In genomic region chr16:56932588-56933265, GRCh38 we compare ENCODE assay signal across 8 cellular contexts. TPM values are rescaled to one million over a fixed set of nuclear protein-coding genes. Genes with fewer than 3 reads are reported as not detected.
DNase-seq lines count a peak whose midpoint lies in the region; ATAC-seq, FAIRE-seq and TF ChIP-seq lines count a peak whose summit lies in the region.

No MANE protein-coding gene starts in this region.

- intact Hi-C loops in OCI-LY7 (cut with micrococcal nuclease; ENCODE audit: unreplicated experiment): loop anchor here (1.0 kb wide), 1 partner anchor 65 kb away; no protein-coding TSS in a partner anchor
- intact Hi-C loops in upper lobe of right lung (cut with DNase I): no loop called here

- FAIRE-seq in D721Med (lab: Jason Lieb, UNC): no peak

- no peak overlapping the region for H2AFZ ChIP-seq in OCI-LY7 (ENCODE audit: low read length)

- H3K27me3 ChIP-seq in GM06990 (replicated peaks; ENCODE audit: control insufficient read depth, insufficient read depth, low read length) (no peaks in the 10 kb centered on the region), upper lobe of right lung (no peaks in the 10 kb centered on the region)

- peak overlapping the region; percentile 84 for H3K4me3 ChIP-seq in GM06990 (replicated peaks; ENCODE audit: low read depth, low read length)
- peak overlapping the region; percentile 95 for H3K4me3 ChIP-seq in OCI-LY7 (ENCODE audit: low read depth, low read length, poor library complexity, severe bottlenecking)
- H3K4me3 ChIP-seq in fibroblast of villous mesenchyme (ENCODE audit: low read depth, low read length): peak overlapping the region; percentile 100
- H3K4me3 ChIP-seq in upper lobe of right lung: peak overlapping the region; percentile 84

- no peaks in the 10 kb centered on the region for H3K9me3 Mint-ChIP-seq in natural killer cell treated with Interleukin-12 subunit alpha and Interleukin-12 subunit beta and Interleukin-15 and Interleukin-18, amount 100 ng/mL, for 72 hours

- H3K27ac ChIP-seq in OCI-LY7 (ENCODE audit: low read depth, low read length, poor library complexity, severe bottlenecking) (peak overlapping the region; percentile 94), upper lobe of right lung (peak overlapping the region; percentile 99)

- H3K4me1 Mint-ChIP-seq in natural killer cell treated with Interleukin-12 subunit alpha and Interleukin-12 subunit beta and Interleukin-15 and Interleukin-18, amount 100 ng/mL, for 72 hours (ENCODE audit: low read depth in 2 of 2): peaks cover 37 to 53% of the 10 kb centered on the region in 2 donors

- H3K9me3 ChIP-seq in OCI-LY7 (ENCODE audit: low read length): no peaks in the 10 kb centered on the region
- no peaks in the 10 kb centered on the region for H3K9me3 ChIP-seq in upper lobe of right lung

- no TSS peak for BruUV-seq in OCI-LY7 (replicated peaks; lab: Mats Ljungman, UMichigan)

- H3K27ac Mint-ChIP-seq in natural killer cell treated with Interleukin-12 subunit alpha and Interleukin-12 subunit beta and Interleukin-15 and Interleukin-18, amount 100 ng/mL, for 72 hours: peak overlapping the region; percentile 98 to 99

- no peaks in the 10 kb centered on the region for H3K9me2 ChIP-seq in OCI-LY7 (ENCODE audit: insufficient read depth, low read length)

- H3K4me1 ChIP-seq in OCI-LY7 (ENCODE audit: insufficient read depth, low read length, poor library complexity, severe bottlenecking): peaks cover 66% of the 10 kb centered on the region
- H3K4me1 ChIP-seq in upper lobe of right lung: peaks cover 46% of the 10 kb centered on the region

- DNase-seq in GM06990 (ENCODE audit: extremely low read depth, insufficient read length) (peak; percentile 72), OCI-LY7 (ENCODE audit: low spot score) (peak; percentile 66), fibroblast of villous mesenchyme (ENCODE audit: low read depth) (peak; percentile 88), upper lobe of right lung (peak; percentile 93), D721Med (ENCODE audit: insufficient read length, low spot score) (no peak)
- DNase-seq in activated gamma-delta T cell treated with anti-CD3 and anti-CD28 coated beads, Interleukin-2, amount 50 U/mL, for 16 hours (ENCODE audit: low read depth): peak; percentile 11
- peak; percentile 77 for DNase-seq in natural killer cell treated with Interleukin-12 subunit alpha and Interleukin-12 subunit beta and Interleukin-15 and Interleukin-18, amount 100 ng/mL, for 72 hours (ENCODE audit: low spot score)

- peak overlapping the region; percentile 82 for H3K4me2 ChIP-seq in OCI-LY7 (ENCODE audit: low read length)

- peak overlapping the region; percentile 95 for H3K4me3 Mint-ChIP-seq in natural killer cell treated with Interleukin-12 subunit alpha and Interleukin-12 subunit beta and Interleukin-15 and Interleukin-18, amount 100 ng/mL, for 72 hours

- ATAC-seq in HG03175 (IDR thresholded peaks at IDR 0.05; ENCODE audit: unreplicated experiment): peak; percentile 12
- peak; percentile 44 to 50 for ATAC-seq in natural killer cell treated with Interleukin-12 subunit alpha and Interleukin-12 subunit beta and Interleukin-15 and Interleukin-18, amount 100 ng/mL, for 72 hours
- ATAC-seq in upper lobe of right lung: peak; percentile 80

- peaks cover 58% of the 10 kb centered on the region for H3K79me2 ChIP-seq in OCI-LY7 (ENCODE audit: insufficient read depth, low read depth, low read length)

- CTCF ChIA-PET in OCI-LY7 (lab: Charles Lee; ENCODE audit: unreplicated experiment): interaction anchor here (0.8 kb wide), 1 partner anchor 20 kb away, joined by 3 read pairs; no protein-coding TSS in a partner anchor

- TF ChIP-seq CTCF in GM06990 (IDR thresholded peaks at IDR 0.05; ENCODE audit: insufficient read depth, low read length, poor library complexity, severe bottlenecking): no peak
- no peak for TF ChIP-seq CTCF in OCI-LY7 (conservative IDR thresholded peaks at IDR 0.05; ENCODE audit: low read length)
- no peak for TF ChIP-seq CTCF in fibroblast of villous mesenchyme (IDR thresholded peaks at IDR 0.05; ENCODE audit: insufficient read depth, low read depth, low read length)
- no peak for TF ChIP-seq CTCF in upper lobe of right lung (IDR thresholded peaks at IDR 0.05)
- TF ChIP-seq CTCF in D721Med (IDR thresholded peaks at IDR 0.05; ENCODE audit: insufficient read depth, missing control alignments): no peak

- H4K20me1 ChIP-seq in OCI-LY7 (ENCODE audit: insufficient read depth, low read length): peaks cover 45% of the 10 kb centered on the region

- H3K36me3 Mint-ChIP-seq in natural killer cell treated with Interleukin-12 subunit alpha and Interleukin-12 subunit beta and Interleukin-15 and Interleukin-18, amount 100 ng/mL, for 72 hours: peaks cover 39% of the 10 kb centered on the region

- no peaks in the 10 kb centered on the region for H3K27me3 Mint-ChIP-seq in natural killer cell treated with Interleukin-12 subunit alpha and Interleukin-12 subunit beta and Interleukin-15 and Interleukin-18, amount 100 ng/mL, for 72 hours

- H3K36me3 ChIP-seq in GM06990 (ENCODE audit: control insufficient read depth, insufficient read depth, low read length) (peaks cover 5% of the 10 kb centered on the region), OCI-LY7 (ENCODE audit: insufficient read depth, low read length) (peaks cover 57% of the 10 kb centered on the region), upper lobe of right lung (peaks cover 42% of the 10 kb centered on the region)

- POLR2A ChIA-PET in OCI-LY7 (lab: Charles Lee): interaction anchor here (1.4 to 9.8 kb wide), 2 partner anchors 9 to 17 kb away, joined by 5 to 256 read pairs; no protein-coding TSS in a partner anchor

RNA-seq across cellular contexts. Expression of gene HERPUD1, which starts 0.8 kb away (rescaled TPM):
- total RNA-seq in OCI-LY7 (2014; rRNA removed; shearing (Covaris generic)): 121 and 140 TPM in 2 replicates
- total RNA-seq in OCI-LY7 (2022) (294 and 342 TPM in 2 replicates), fibroblast of villous mesenchyme (98.4 and 135 TPM in 2 replicates), upper lobe of right lung (223 TPM)
- total RNA-seq in natural killer cell treated with Interleukin-12 subunit alpha and Interleukin-12 subunit beta and Interleukin-15 and Interleukin-18, amount 100 ng/mL, for 72 hours: 100 to 1,000 TPM; 127 to 141 TPM

RNA-seq across cellular contexts. Expression of gene CETP, which starts 29.0 kb away (rescaled TPM):
- total RNA-seq in OCI-LY7 (2014; rRNA removed; shearing (Covaris generic)): 0.54 and 0.67 TPM in 2 replicates
- total RNA-seq in OCI-LY7 (2022) (0.41 and 0.65 TPM in 2 replicates), fibroblast of villous mesenchyme (not detected in 2 replicates), upper lobe of right lung (1.9 TPM)
- not detected for total RNA-seq in natural killer cell treated with Interleukin-12 subunit alpha and Interleukin-12 subunit beta and Interleukin-15 and Interleukin-18, amount 100 ng/mL, for 72 hours

RNA-seq across cellular contexts. Expression of gene NLRC5, which starts 56.6 kb away (rescaled TPM):
- 156 and 199 TPM in 2 replicates for total RNA-seq in OCI-LY7 (2014; rRNA removed; shearing (Covaris generic))
- total RNA-seq in OCI-LY7 (2022): 305 and 310 TPM in 2 replicates
- 44.0 and 67.6 TPM in 2 replicates for total RNA-seq in fibroblast of villous mesenchyme
- 100 to 1,000 TPM; 190 to 316 TPM for total RNA-seq in natural killer cell treated with Interleukin-12 subunit alpha and Interleukin-12 subunit beta and Interleukin-15 and Interleukin-18, amount 100 ng/mL, for 72 hours
- total RNA-seq in upper lobe of right lung: 44.9 TPM

Comparison
In these comparisons a context has a peak if more than half of its experiments do, and no peak if none do; other contexts are left out.
1. ATAC-seq: peak in every context shown above with its lines; median percentile 80 in upper lobe of right lung; 47 in natural killer cell treated with Interleukin-12 subunit alpha and Interleukin-12 subunit beta and Interleukin-15 and Interleukin-18, amount 100 ng/mL, for 72 hours; 12 in HG03175.